Comparison of ENCODE assay signal across 15 cellular contexts in the genomic region with DNA sequence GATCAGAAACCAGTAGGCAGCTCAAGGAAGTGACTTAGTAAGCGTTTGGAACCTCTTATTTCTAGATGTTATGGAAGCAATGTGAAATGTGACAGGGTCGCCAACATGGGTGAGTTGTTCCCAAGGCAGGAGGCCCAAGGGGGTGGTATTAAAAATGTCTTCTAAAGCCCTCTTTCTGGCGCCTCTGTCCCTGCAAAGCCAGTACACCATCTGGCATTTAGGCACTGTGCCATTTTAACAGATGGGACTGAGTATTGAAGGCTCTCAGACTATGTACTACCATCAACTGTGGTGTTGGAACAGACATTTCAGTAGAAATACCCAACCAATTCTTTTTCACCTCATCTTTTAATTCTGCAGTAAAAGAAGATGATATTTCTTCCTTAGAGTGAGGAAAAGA.
A peak's percentile ranks its signal among the peaks of the same experiment; 100 is the strongest.
DNase-seq lines count a peak whose midpoint lies in the region; ATAC-seq and TF ChIP-seq lines count a peak whose summit lies in the region.
"Had no signal": no experiment of that assay in that cellular context is flagged by ENCODE, and none has a peak within 500 bp of the region (broad histone marks: within the 10 kb centered on the region; RNA-seq: fewer than 3 reads in every experiment).

No MANE protein-coding gene starts in this region.

- no peak for ATAC-seq in GM21390 (IDR thresholded peaks at IDR 0.05; ENCODE audit: unreplicated experiment)
- no peak for ATAC-seq in HG03135 (IDR thresholded peaks at IDR 0.05; ENCODE audit: unreplicated experiment)
- ATAC-seq: naive thymus-derived CD4-positive, alpha-beta T cell; T-cell had no signal

- peaks cover 13% of the 10 kb centered on the region for H3K4me1 Mint-ChIP-seq in brain
- H3K4me1 Mint-ChIP-seq: activated naive CD4-positive, alpha-beta T cell treated with anti-CD3 and anti-CD28 coated beads, Interleukin-2, amount 10 ng/mL, durations not matched to agents 7 days and 5 days; naive thymus-derived CD4-positive, alpha-beta T cell; T-cell had no signal

- H3K9me3 Mint-ChIP-seq in brain, result peaks cover 16 to 40% (median 31%) of the 10 kb centered on the region in 5 experiments

- peaks cover 24% of the 10 kb centered on the region for H3K36me3 Mint-ChIP-seq in brain
- H3K36me3 Mint-ChIP-seq: activated naive CD4-positive, alpha-beta T cell treated with anti-CD3 and anti-CD28 coated beads, Interleukin-2, amount 10 ng/mL, durations not matched to agents 7 days and 5 days; naive thymus-derived CD4-positive, alpha-beta T cell; T-cell had no signal

- H3K4me3 Mint-ChIP-seq in brain, result no peak overlapping the region
- H3K4me3 Mint-ChIP-seq: activated naive CD4-positive, alpha-beta T cell treated with anti-CD3 and anti-CD28 coated beads, Interleukin-2, amount 10 ng/mL, durations not matched to agents 7 days and 5 days; naive thymus-derived CD4-positive, alpha-beta T cell; T-cell had no signal

- H3K27ac Mint-ChIP-seq in brain, result peak overlapping the region in 4 of 5 experiments; percentile 30 to 75 (median 56)
- H3K27ac Mint-ChIP-seq: activated naive CD4-positive, alpha-beta T cell treated with anti-CD3 and anti-CD28 coated beads, Interleukin-2, amount 10 ng/mL, durations not matched to agents 7 days and 5 days; naive thymus-derived CD4-positive, alpha-beta T cell; T-cell had no signal

- DNase-seq in DMS 273 treated with DMSO at 0.1 percent for 48 hours (lab: John Stamatoyannopoulos, UW), result peak; percentile 94
- DNase-seq in NCI-H1694 (lab: John Stamatoyannopoulos, UW), result peak; percentile 98
- peak; percentile 76 for DNase-seq in myocyte (ENCODE audit: low read depth)
- no peak for DNase-seq in SW480 (ENCODE audit: low spot score)
- DNase-seq: activated CD4-positive, alpha-beta T cell treated with anti-CD3 and anti-CD28 coated beads, Interleukin-2, amount 50 U/mL, for 4 hours; activated naive CD4-positive, alpha-beta T cell treated with anti-CD3 and anti-CD28 coated beads, Interleukin-2, amount 10 ng/mL, durations not matched to agents 7 days and 5 days; BE2C; erythroblast; naive thymus-derived CD4-positive, alpha-beta T cell; NCI-H2081 treated with DMSO at 0.1 percent for 48 hours; stimulated activated CD4-positive, alpha-beta T cell treated with anti-CD3 and anti-CD28 coated beads, Interleukin-4, amount 100 ng/mL, for 24 hours; T-cell had no signal

- no peak for TF ChIP-seq CTCF in brain (conservative IDR thresholded peaks at IDR 0.05)

- H3K27me3 Mint-ChIP-seq in brain, result no peaks in the 10 kb centered on the region
- H3K27me3 Mint-ChIP-seq: activated naive CD4-positive, alpha-beta T cell treated with anti-CD3 and anti-CD28 coated beads, Interleukin-2, amount 10 ng/mL, durations not matched to agents 7 days and 5 days; naive thymus-derived CD4-positive, alpha-beta T cell; T-cell had no signal
